8 cellular contexts compared by ENCODE assay signal in genomic region chr20:17612287-17612974, GRCh38. TPM values are rescaled to one million over a fixed set of nuclear protein-coding genes. Genes with fewer than 3 reads are reported as not detected.
DNase-seq lines count a peak whose midpoint lies in the region; ATAC-seq and TF ChIP-seq lines count a peak whose summit lies in the region.

No MANE protein-coding gene starts in this region.

- peak; percentile 20 for DNase-seq in GM13976 (ENCODE audit: low spot score)
- peak; percentile 22 to 36 for DNase-seq in activated CD4-positive, alpha-beta T cell treated with anti-CD3 and anti-CD28 coated beads, Interleukin-2, amount 50 U/mL, for 48 hours
- DNase-seq in epithelial cell of esophagus (ENCODE audit: low read depth) = peak; percentile 58
- peak; percentile 83 for DNase-seq in osteocyte (ENCODE audit: extremely low spot score, unreplicated experiment)
- no peak for DNase-seq in OCI-M1 (lab: John Stamatoyannopoulos, UW)

- H3K4me3 Mint-ChIP-seq in osteocyte (ENCODE audit: unreplicated experiment) = no peak overlapping the region

- no peaks in the 10 kb centered on the region for H3K9me3 Mint-ChIP-seq in osteocyte (ENCODE audit: unreplicated experiment)

- in situ Hi-C loops in GM13976 (cut with MboI; ENCODE audit: low sequenced_read_pairs, unreplicated experiment) = no loop called here

- H3K4me3 ChIP-seq in epithelial cell of esophagus (ENCODE audit: low read length) = no peak overlapping the region

- H3K36me3 Mint-ChIP-seq in osteocyte (ENCODE audit: unreplicated experiment) = peaks cover 21% of the 10 kb centered on the region

- TF ChIP-seq CTCF in GM13976 (IDR thresholded peaks at IDR 0.05; ENCODE audit: borderline replicate concordance, control extremely low read depth, extremely low read depth, insufficient read depth, missing control alignments) (no peak), epithelial cell of esophagus (IDR thresholded peaks at IDR 0.05; ENCODE audit: insufficient read depth, low read depth, low read length, missing control alignments) (no peak), osteocyte (IDR thresholded peaks at IDR 0.05) (no peak)

- H3K27me3 Mint-ChIP-seq in osteocyte (ENCODE audit: unreplicated experiment) = no peaks in the 10 kb centered on the region

- peak overlapping the region; percentile 94 for H3K27ac Mint-ChIP-seq in osteocyte (ENCODE audit: unreplicated experiment)

- peaks cover 58% of the 10 kb centered on the region for H3K4me1 Mint-ChIP-seq in osteocyte (ENCODE audit: unreplicated experiment)

- ATAC-seq in GM21447 (IDR thresholded peaks at IDR 0.05; ENCODE audit: unreplicated experiment) = no peak
- ATAC-seq in GM18868 (IDR thresholded peaks at IDR 0.05; ENCODE audit: unreplicated experiment) = no peak
- no peak for ATAC-seq in HG03565 (IDR thresholded peaks at IDR 0.05; ENCODE audit: unreplicated experiment)

RNA-seq across cellular contexts. Expression of gene DSTN, which starts 42.6 kb away (rescaled TPM):
- 676 and 684 TPM in 2 replicates for total RNA-seq in osteocyte
